In the genomic region with DNA sequence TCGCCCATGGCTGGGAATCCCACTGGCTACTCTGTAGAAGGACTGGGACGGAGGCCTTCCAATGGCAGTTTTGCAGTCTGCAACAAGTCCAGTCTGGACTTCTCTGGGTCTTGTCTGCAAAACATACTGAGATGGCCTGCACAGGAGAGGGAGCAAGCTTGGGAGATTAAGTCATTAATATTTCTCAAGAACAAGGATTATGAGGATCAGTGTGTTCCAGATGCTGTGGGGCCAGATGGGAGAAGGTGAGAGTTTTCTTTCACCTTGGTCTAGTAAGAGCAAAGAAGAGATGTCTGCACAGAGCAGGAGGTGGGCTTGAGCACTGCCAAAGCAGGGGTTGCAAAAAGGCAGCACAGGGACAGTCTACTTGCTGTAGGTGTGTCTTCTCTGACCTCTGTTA, we compare ENCODE assay signal across 1 cellular context.
TF ChIP-seq lines count a peak whose summit lies in the region.

A gene (minus strand): TSS at position 128 of the 400 bp plus-strand sequence. CDS start 120 bp downstream, at position 8.

TF ChIP-seq in K562, 482 proteins besides CTCF, POLR2A, EP300 and RAD21:
- no peak for TF ChIP-seq MYNN (IDR thresholded peaks at IDR 0.05)
- TF ChIP-seq MYNN (CRISPR knock-in tag; IDR thresholded peaks at IDR 0.05), result no peak
- TF ChIP-seq, protein P1, sequence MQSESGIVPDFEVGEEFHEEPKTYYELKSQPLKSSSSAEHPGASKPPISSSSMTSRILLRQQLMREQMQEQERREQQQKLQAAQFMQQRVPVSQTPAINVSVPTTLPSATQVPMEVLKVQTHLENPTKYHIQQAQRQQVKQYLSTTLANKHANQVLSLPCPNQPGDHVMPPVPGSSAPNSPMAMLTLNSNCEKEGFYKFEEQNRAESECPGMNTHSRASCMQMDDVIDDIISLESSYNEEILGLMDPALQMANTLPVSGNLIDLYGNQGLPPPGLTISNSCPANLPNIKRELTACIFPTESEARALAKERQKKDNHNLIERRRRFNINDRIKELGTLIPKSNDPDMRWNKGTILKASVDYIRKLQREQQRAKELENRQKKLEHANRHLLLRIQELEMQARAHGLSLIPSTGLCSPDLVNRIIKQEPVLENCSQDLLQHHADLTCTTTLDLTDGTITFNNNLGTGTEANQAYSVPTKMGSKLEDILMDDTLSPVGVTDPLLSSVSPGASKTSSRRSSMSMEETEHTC (IDR thresholded peaks at IDR 0.05), result no peak
- TF ChIP-seq ZNF133 (CRISPR knock-in tag; IDR thresholded peaks at IDR 0.05), result no peak
- TF ChIP-seq SRSF3 (IDR thresholded peaks at IDR 0.05; ENCODE audit: insufficient read depth, low read length), result no peak
- TF ChIP-seq YBX1 (IDR thresholded peaks at IDR 0.05), result no peak
- no peak for TF ChIP-seq ZNF766 (CRISPR knock-in tag; conservative IDR thresholded peaks at IDR 0.05)
